ENCODE assay signal across 21 cellular contexts in the genomic region with DNA sequence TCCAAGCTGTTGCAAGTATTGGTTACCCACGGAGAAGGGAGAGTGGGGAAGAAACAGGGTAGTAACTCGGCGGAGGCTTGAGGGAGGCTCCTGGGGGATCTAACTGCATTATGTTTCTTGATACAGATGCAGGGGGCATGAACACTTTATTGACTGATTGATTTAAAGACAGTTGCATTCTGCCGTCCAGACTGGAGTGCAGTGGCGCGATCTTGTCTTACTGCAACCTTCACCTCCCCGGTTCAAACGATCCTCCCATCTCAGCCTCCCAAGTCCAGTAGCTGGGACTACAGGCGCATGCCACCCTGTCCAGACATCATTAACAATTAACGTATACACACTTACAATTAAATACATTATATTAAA. TPM values are rescaled to one million over a fixed set of nuclear protein-coding genes. Genes with fewer than 3 reads are reported as not detected.
DNase-seq lines count a peak whose midpoint lies in the region; FAIRE-seq and TF ChIP-seq lines count a peak whose summit lies in the region.
"Had no signal": no experiment of that assay in that cellular context is flagged by ENCODE, and none has a peak within 500 bp of the region (broad histone marks: within the 10 kb centered on the region; RNA-seq: fewer than 3 reads in every experiment).

No MANE protein-coding gene starts in this region.

- H3K79me2 ChIP-seq in OCI-LY7 (ENCODE audit: insufficient read depth, low read depth, low read length) = no peaks in the 10 kb centered on the region
- no peaks in the 10 kb centered on the region for H3K79me2 ChIP-seq in H1 (ENCODE audit: control insufficient read depth in 1 of 2, insufficient read depth in 2 of 2, low read length in 2 of 2)

- TF ChIP-seq POLR2A in breast epithelium (IDR thresholded peaks at IDR 0.05) = no peak
- no peak for TF ChIP-seq POLR2A in H1 (IDR thresholded peaks at IDR 0.05; ENCODE audit: control extremely low read depth in 1 of 2, low read depth in 2 of 2, low read length in 2 of 2)

- DNase-seq in MCF 10A (ENCODE audit: unreplicated experiment) = peak; percentile 4
- DNase-seq in breast epithelium (ENCODE audit: low spot score in 2 of 2) = no peak
- DNase-seq in OCI-LY7 (ENCODE audit: low spot score) = no peak
- DNase-seq in H1 (ENCODE audit: low read depth in 1 of 2, low spot score in 2 of 2) = no peak
- peak; percentile 11 for DNase-seq in type B pancreatic cell (ENCODE audit: extremely low spot score, unreplicated experiment)
- DNase-seq in NCI-H774 (lab: John Stamatoyannopoulos, UW) = no peak
- no peak for DNase-seq in stimulated activated CD4-positive, alpha-beta T cell treated with anti-CD3 and anti-CD28 coated beads, Interleukin-2, amount 100 ng/mL, for 24 hours
- no peak for DNase-seq in COLO829 (ENCODE audit: low spot score)
- DNase-seq: activated naive CD4-positive, alpha-beta T cell treated with anti-CD3 and anti-CD28 coated beads, Interleukin-2, amount 50 U/mL, for 16 hours; NCI-H1417 treated with DMSO at 0.1 percent for 48 hours had no signal

- TF ChIP-seq CTCF in MCF 10A (IDR thresholded peaks at IDR 0.05; ENCODE audit: unreplicated experiment) = peak; percentile 4
- TF ChIP-seq CTCF in breast epithelium (IDR thresholded peaks at IDR 0.05) = no peak
- peak; percentile 11; the same call in 1 of the 2 replicates for TF ChIP-seq CTCF in OCI-LY7 (conservative IDR thresholded peaks at IDR 0.05; ENCODE audit: low read length)
- no peak for TF ChIP-seq CTCF in H1 (IDR thresholded peaks at IDR 0.05; ENCODE audit: control extremely low read depth in 1 of 3, insufficient read depth in 1 of 3, low read depth in 1 of 3, low read length in 3 of 3)
- TF ChIP-seq CTCF in type B pancreatic cell (conservative IDR thresholded peaks at IDR 0.05) = peak; percentile 6

- 0 out of 2 replicates have a peak overlapping the region, but pooled peaks have one; percentile 2 for H2AFZ ChIP-seq in OCI-LY7 (ENCODE audit: low read length)
- H2AFZ ChIP-seq in H1 (ENCODE audit: low read length) = peak overlapping the region; percentile 55; the same call in 1 of the 2 replicates

- H3K4me1 ChIP-seq in breast epithelium = no peaks in the 10 kb centered on the region
- H3K4me1 ChIP-seq in OCI-LY7 (ENCODE audit: insufficient read depth, low read length, poor library complexity, severe bottlenecking) = no peaks in the 10 kb centered on the region
- peaks cover 0 to 2% (median 0%) of the 10 kb centered on the region in 4 experiments; a peak in 5 of 7 replicates for H3K4me1 ChIP-seq in H1 (replicated peaks in 1 of 4; ENCODE audit: control insufficient read depth in 3 of 4, insufficient read depth in 4 of 4, low read length in 3 of 4)
- H3K4me1 ChIP-seq: body of pancreas, foreskin keratinocyte, psoas muscle had no signal

- H3K4me1 Mint-ChIP-seq in MCF 10A (ENCODE audit: insufficient read depth, unreplicated experiment) = peaks cover 14% of the 10 kb centered on the region
- H3K4me1 Mint-ChIP-seq in type B pancreatic cell (ENCODE audit: unreplicated experiment) = peaks cover 5% of the 10 kb centered on the region

- no peak overlapping the region for H2BK5ac ChIP-seq in H1 (ENCODE audit: low read depth, low read length)

- intact Hi-C loops in MCF 10A (cut with micrococcal nuclease) (loop anchor here (1.0 kb wide), 1 partner anchor 171 kb away; a partner anchor contains a TSS), breast epithelium (cut with DNase I; ENCODE audit: low total_unique reads) (no loop called here), OCI-LY7 (cut with micrococcal nuclease; ENCODE audit: unreplicated experiment) (no loop called here)

- H3K18ac ChIP-seq in H1 (ENCODE audit: extremely low read depth, low read length) = peak overlapping the region; percentile 43; the same call in 1 of the 2 replicates

- H3K4me3 ChIP-seq in breast epithelium (no peak overlapping the region), OCI-LY7 (ENCODE audit: low read depth, low read length, poor library complexity, severe bottlenecking) (no peak overlapping the region), H1 (ENCODE audit: extremely low read depth in 1 of 4, insufficient read depth in 2 of 4, low read depth in 3 of 4, low read length in 4 of 4) (no peak overlapping the region)
- H3K4me3 ChIP-seq: body of pancreas, coronary artery, psoas muscle, thoracic aorta had no signal

- no peak overlapping the region for H2AK5ac ChIP-seq in H1 (ENCODE audit: low read depth, low read length)

- H3K27me3 Mint-ChIP-seq in MCF 10A (ENCODE audit: insufficient read depth, unreplicated experiment) (no peaks in the 10 kb centered on the region), type B pancreatic cell (peaks cover 13% of the 10 kb centered on the region)

- H3K27ac ChIP-seq in breast epithelium = no peak overlapping the region
- H3K27ac ChIP-seq in OCI-LY7 (ENCODE audit: low read depth, low read length, poor library complexity, severe bottlenecking) = no peak overlapping the region
- no peak overlapping the region for H3K27ac ChIP-seq in H1 (ENCODE audit: low read depth, low read length)
- H3K27ac ChIP-seq: body of pancreas, coronary artery, foreskin keratinocyte, psoas muscle, thoracic aorta had no signal

- no peak overlapping the region for H3K9ac ChIP-seq in H1 (replicated peaks in 1 of 4; ENCODE audit: extremely low read depth in 1 of 4, low read depth in 3 of 4, low read length in 3 of 4)

- no peaks in the 10 kb centered on the region for H4K20me1 ChIP-seq in OCI-LY7 (ENCODE audit: insufficient read depth, low read length)
- no peaks in the 10 kb centered on the region for H4K20me1 ChIP-seq in H1 (replicated peaks in 1 of 2; ENCODE audit: control insufficient read depth in 1 of 2, insufficient read depth in 2 of 2, low read length in 2 of 2)

- FAIRE-seq in H1 (lab: Jason Lieb, UNC) = no peak

- H3K9me3 ChIP-seq in breast epithelium (no peaks in the 10 kb centered on the region), OCI-LY7 (ENCODE audit: low read length) (0 out of 2 replicates have a peak, but pooled peaks cover 3% of the 10 kb centered on the region), H1 (ENCODE audit: insufficient read depth in 2 of 2, low read depth in 1 of 2, low read length in 1 of 2) (no peaks in the 10 kb centered on the region)
- H3K9me3 ChIP-seq: body of pancreas, psoas muscle, thoracic aorta had no signal

- POLR2A ChIA-PET in MCF 10A (lab: Yijun Ruan, JAX) (interaction anchor here (1.1 to 1.2 kb wide), 2 partner anchors 49 to 87 kb away, joined by 3 to 7 read pairs; a partner anchor contains a TSS), OCI-LY7 (lab: Charles Lee) (no interaction called here), H1 (lab: Charles Lee; ENCODE audit: partially characterized antibody) (interaction anchor here (2.8 kb wide), 1 partner anchor 27 kb away, joined by 8 read pairs; no protein-coding TSS in a partner anchor)

- BruUV-seq in MCF 10A (replicated peaks; lab: Mats Ljungman, UMichigan) (no TSS peak), OCI-LY7 (replicated peaks; lab: Mats Ljungman, UMichigan) (no TSS peak)

- H3K9me3 Mint-ChIP-seq in MCF 10A (ENCODE audit: unreplicated experiment) (peaks cover 2% of the 10 kb centered on the region), type B pancreatic cell (peaks cover 5% of the 10 kb centered on the region)

- H2BK120ac ChIP-seq in H1 (replicated peaks; ENCODE audit: low read depth, low read length) = no peak overlapping the region

- H3K4me3 Mint-ChIP-seq in MCF 10A (ENCODE audit: unreplicated experiment) (peak overlapping the region; percentile 34), type B pancreatic cell (no peak overlapping the region)
- H3K4me3 Mint-ChIP-seq: activated CD4-positive, alpha-beta memory T cell treated with anti-CD3 and anti-CD28 coated beads for 36 hours; activated T-cell treated with anti-CD3 and anti-CD28 coated beads, Interleukin-2, amount 50 U/mL, for 24 hours; CD4-positive, CD25-positive, alpha-beta regulatory T cell; T-cell had no signal

- TF ChIP-seq RAD21 in H1 (IDR thresholded peaks at IDR 0.05 in 1 of 2, conservative IDR thresholded peaks at IDR 0.05 in 1 of 2; ENCODE audit: low read depth in 2 of 2, low read length in 2 of 2) = no peak

- no peaks in the 10 kb centered on the region for H3K27me3 ChIP-seq in breast epithelium
- H3K27me3 ChIP-seq in H1 (replicated peaks in 1 of 4; ENCODE audit: control insufficient read depth in 3 of 4, extremely low read depth in 1 of 4, insufficient read depth in 3 of 4, low read length in 3 of 4) = no peaks in the 10 kb centered on the region
- H3K27me3 ChIP-seq: body of pancreas, foreskin keratinocyte had no signal

- 0 out of 2 replicates have a peak overlapping the region, but pooled peaks have one; percentile 16 for H2BK20ac ChIP-seq in H1 (ENCODE audit: low read length)

- H4K5ac ChIP-seq in H1 (ENCODE audit: insufficient read length, low read depth, low read length) = no peak overlapping the region

- H2BK12ac ChIP-seq in H1 (ENCODE audit: low read depth, low read length) = no peak overlapping the region

- H3K27ac Mint-ChIP-seq in MCF 10A (ENCODE audit: low read depth, unreplicated experiment) = no peak overlapping the region
- no peak overlapping the region for H3K27ac Mint-ChIP-seq in type B pancreatic cell
- H3K27ac Mint-ChIP-seq: activated CD4-positive, alpha-beta memory T cell treated with anti-CD3 and anti-CD28 coated beads for 36 hours; activated T-cell treated with anti-CD3 and anti-CD28 coated beads, Interleukin-2, amount 50 U/mL, for 24 hours; CD4-positive, CD25-positive, alpha-beta regulatory T cell; naive thymus-derived CD8-positive, alpha-beta T cell; T-cell had no signal

- H3K9me2 ChIP-seq in OCI-LY7 (ENCODE audit: insufficient read depth, low read length) = no peaks in the 10 kb centered on the region

- TF ChIP-seq EP300 in H1 (IDR thresholded peaks at IDR 0.05; ENCODE audit: borderline replicate concordance in 1 of 2, low read depth in 2 of 2, low read length in 2 of 2) = no peak

- WGBS in H1 (ENCODE audit: extremely low coverage in 1 of 2, insufficient coverage in 1 of 2, insufficient read length in 1 of 2, insufficient replicate concordance in 2 of 2, low coverage in 1 of 2, low lambda C conversion rate in 2 of 2, missing lambda C conversion rate in 1 of 2), 2 experiments = 72 to 100% methylated on average over 1 to 10 of the region's 10 CpGs

- no peak overlapping the region for H4K8ac ChIP-seq in H1 (ENCODE audit: extremely low read depth, insufficient read depth, low read length)

- H3K56ac ChIP-seq in H1 (replicated peaks; ENCODE audit: insufficient read length, low read depth, low read length) = no peak overlapping the region

- no peak overlapping the region for H3K14ac ChIP-seq in H1 (ENCODE audit: insufficient read length)

- H3K36me3 ChIP-seq in breast epithelium = no peaks in the 10 kb centered on the region
- H3K36me3 ChIP-seq in OCI-LY7 (ENCODE audit: insufficient read depth, low read length) = no peaks in the 10 kb centered on the region
- no peaks in the 10 kb centered on the region for H3K36me3 ChIP-seq in H1 (ENCODE audit: control insufficient read depth in 2 of 4, insufficient read depth in 4 of 4, low read length in 3 of 4)
- H3K36me3 ChIP-seq: thoracic aorta had no signal

- no peak overlapping the region for H3K4ac ChIP-seq in H1 (replicated peaks; ENCODE audit: insufficient read length, low read depth, low read length)

- H4K91ac ChIP-seq in H1 (replicated peaks; ENCODE audit: insufficient read length, low read length) = peak overlapping the region; percentile 41

- H3K36me3 Mint-ChIP-seq in MCF 10A (ENCODE audit: insufficient read depth, unreplicated experiment) (no peaks in the 10 kb centered on the region), type B pancreatic cell (no peaks in the 10 kb centered on the region)
- H3K36me3 Mint-ChIP-seq: CD4-positive, CD25-positive, alpha-beta regulatory T cell had no signal

- H2BK15ac ChIP-seq in H1 (ENCODE audit: low read length) = no peak overlapping the region

- H3K79me1 ChIP-seq in H1 (ENCODE audit: low read depth, low read length) = no peaks in the 10 kb centered on the region

- H3K23ac ChIP-seq in H1 (ENCODE audit: insufficient read length) = no peak overlapping the region

- CTCF ChIA-PET in MCF 10A (lab: Yijun Ruan, JAX) (interaction anchor here (0.6 to 2.9 kb wide), 23 partner anchors 8 to 792 kb away, joined by 3 to 28 read pairs (median 3); a partner anchor contains a TSS), OCI-LY7 (lab: Charles Lee; ENCODE audit: unreplicated experiment) (no interaction called here), H1 (lab: Charles Lee; ENCODE audit: partially characterized antibody) (interaction anchor here (0.6 to 2.1 kb wide), 19 partner anchors 9 to 487 kb away, joined by 3 to 11 read pairs (median 3); a partner anchor contains a TSS)

- H3K23me2 ChIP-seq in H1 (ENCODE audit: low read depth, low read length) = peaks cover 2% of the 10 kb centered on the region; the same call in 1 of the 2 replicates

- H3K4me2 ChIP-seq in OCI-LY7 (ENCODE audit: low read length) (no peak overlapping the region), H1 (ENCODE audit: insufficient read depth in 1 of 2, low read depth in 2 of 2, low read length in 2 of 2) (peak overlapping the region in 1 of 2 experiments; percentile 26; a peak in 1 of 4 replicates)

RNA-seq across cellular contexts. Expression of a gene that starts 15.1 kb away (rescaled TPM):
- total RNA-seq in MCF 10A (2022) (not detected in 2 replicates), breast epithelium (under 1 TPM in 1 of 3 donors, not detected in 2; 0.33 TPM), OCI-LY7 (2022) (2.5 and 2.6 TPM in 2 replicates), type B pancreatic cell (ENCODE audit: low replicate concordance) (0.64 and 3.1 TPM in 2 replicates)
- total RNA-seq in OCI-LY7 (2014; rRNA removed; shearing (Covaris generic)) = 1.2 and 1.3 TPM in 2 replicates
- total RNA-seq in H1 (2021; fragmentation: NEBNext Ultra II Directional; extraction: Animal tissue kit (Norgen Biotek cat#: 25700)) = 1.7 and 2.4 TPM in 2 replicates
- 4.4 and 6.1 TPM in 2 replicates for polyA plus RNA-seq in H1 (2011; rRNA removed)
- polyA plus RNA-seq in H1 (2011; cell fraction: cytosol; rRNA removed) = 5.1 TPM
- 11.3 TPM for polyA plus RNA-seq in H1 (2011; cell fraction: nucleus; rRNA removed)
- polyA plus RNA-seq in H1 (2012, experiment 1 of 2) = 1.6 to 3.0 TPM (median 2.4 TPM) in 4 replicates
- 0.96 TPM for polyA plus RNA-seq in H1 (2012, experiment 2 of 2)
- polyA plus RNA-seq in H1 (2013, experiment 1 of 2) = 1.0 TPM
- polyA plus RNA-seq in H1 (2013, experiment 2 of 2) = 1.5 TPM
- 5.1 and 5.3 TPM in 2 replicates for polyA minus RNA-seq in H1 (2011; rRNA and poly(A)+ RNA removed)
- 2.3 TPM for polyA minus RNA-seq in H1 (2011; cell fraction: cytosol; rRNA and poly(A)+ RNA removed)
- 16.1 TPM for polyA minus RNA-seq in H1 (2011; cell fraction: nucleus; rRNA and poly(A)+ RNA removed)
- total RNA-seq: A172; activated CD4-positive, alpha-beta memory T cell treated with anti-CD3 and anti-CD28 coated beads for 36 hours; CD4-positive, CD25-positive, alpha-beta regulatory T cell; foreskin keratinocyte; naive thymus-derived CD8-positive, alpha-beta T cell had no signal
- polyA plus RNA-seq: CD4-positive, CD25-positive, alpha-beta regulatory T cell; foreskin keratinocyte; naive thymus-derived CD8-positive, alpha-beta T cell had no signal

RNA-seq across cellular contexts. Expression of a gene that starts 26.7 kb away (rescaled TPM):
- not detected in 2 replicates for total RNA-seq in MCF 10A (2022)
- total RNA-seq in breast epithelium = under 1 TPM in 2 of 3 donors, not detected in 1; 0.16 to 0.33 TPM
- total RNA-seq in OCI-LY7 (2014; rRNA removed; shearing (Covaris generic)) = not detected in 2 replicates
- total RNA-seq in OCI-LY7 (2022) = not detected in 2 replicates
- 1.6 and 1.7 TPM in 2 replicates for total RNA-seq in H1 (2021; fragmentation: NEBNext Ultra II Directional; extraction: Animal tissue kit (Norgen Biotek cat#: 25700))
- polyA plus RNA-seq in H1 (2011; rRNA removed) = 1.3 and 2.6 TPM in 2 replicates
- polyA plus RNA-seq in H1 (2011; cell fraction: cytosol; rRNA removed) = 2.6 TPM
- polyA plus RNA-seq in H1 (2011; cell fraction: nucleus; rRNA removed) = 2.0 TPM
- polyA plus RNA-seq in H1 (2012, experiment 1 of 2) = 2.9 to 4.5 TPM (median 3.9 TPM) in 4 replicates
- 1.1 TPM for polyA plus RNA-seq in H1 (2012, experiment 2 of 2)
- 0.99 TPM for polyA plus RNA-seq in H1 (2013, experiment 1 of 2)
- 1.1 TPM for polyA plus RNA-seq in H1 (2013, experiment 2 of 2)
- 2.4 and 2.7 TPM in 2 replicates for polyA minus RNA-seq in H1 (2011; rRNA and poly(A)+ RNA removed)
- 1.4 TPM for polyA minus RNA-seq in H1 (2011; cell fraction: cytosol; rRNA and poly(A)+ RNA removed)
- polyA minus RNA-seq in H1 (2011; cell fraction: nucleus; rRNA and poly(A)+ RNA removed) = 1.5 TPM
- 0.17 and 1.0 TPM in 2 replicates for total RNA-seq in type B pancreatic cell (ENCODE audit: low replicate concordance)
- total RNA-seq: A172; activated CD4-positive, alpha-beta memory T cell treated with anti-CD3 and anti-CD28 coated beads for 36 hours; body of pancreas; CD4-positive, CD25-positive, alpha-beta regulatory T cell; foreskin keratinocyte; naive thymus-derived CD8-positive, alpha-beta T cell; psoas muscle; T-cell; thoracic aorta had no signal
- polyA plus RNA-seq: CD4-positive, CD25-positive, alpha-beta regulatory T cell; naive thymus-derived CD8-positive, alpha-beta T cell had no signal

RNA-seq across cellular contexts. Expression of a gene that starts 49.4 kb away (rescaled TPM):
- total RNA-seq in MCF 10A (2022) (50.7 and 74.8 TPM in 2 replicates), breast epithelium (1 to 10 TPM in 2 of 3 donors, under 1 TPM in 1; 0.66 to 4.3 (median 1.3) TPM), OCI-LY7 (2022) (156 and 164 TPM in 2 replicates), type B pancreatic cell (ENCODE audit: low replicate concordance) (21.6 and 67.2 TPM in 2 replicates)
- 59.6 and 69.5 TPM in 2 replicates for total RNA-seq in OCI-LY7 (2014; rRNA removed; shearing (Covaris generic))
- 135 and 139 TPM in 2 replicates for total RNA-seq in H1 (2021; fragmentation: NEBNext Ultra II Directional; extraction: Animal tissue kit (Norgen Biotek cat#: 25700))
- 127 and 219 TPM in 2 replicates for polyA plus RNA-seq in H1 (2011; rRNA removed)
- polyA plus RNA-seq in H1 (2011; cell fraction: cytosol; rRNA removed) = 101 TPM
- 175 TPM for polyA plus RNA-seq in H1 (2011; cell fraction: nucleus; rRNA removed)
- 128 to 149 TPM (median 143 TPM) in 4 replicates for polyA plus RNA-seq in H1 (2012, experiment 1 of 2)
- polyA plus RNA-seq in H1 (2012, experiment 2 of 2) = 158 TPM
- 111 TPM for polyA plus RNA-seq in H1 (2013, experiment 1 of 2)
- 108 TPM for polyA plus RNA-seq in H1 (2013, experiment 2 of 2)
- 76.3 and 122 TPM in 2 replicates for polyA minus RNA-seq in H1 (2011; rRNA and poly(A)+ RNA removed)
- polyA minus RNA-seq in H1 (2011; cell fraction: cytosol; rRNA and poly(A)+ RNA removed) = 86.4 TPM
- polyA minus RNA-seq in H1 (2011; cell fraction: nucleus; rRNA and poly(A)+ RNA removed) = 48.3 TPM
- polyA plus RNA-seq: naive thymus-derived CD8-positive, alpha-beta T cell had no signal

Comparison
In these comparisons a context has a peak if more than half of its experiments do, and no peak if none do; other contexts are left out.
1. DNase-seq: peak in MCF 10A (single experiment) and type B pancreatic cell (single experiment); none in breast epithelium (0 of 2), OCI-LY7 (single experiment), H1 (0 of 2), NCI-H774 (single experiment), stimulated activated CD4-positive, alpha-beta T cell treated with anti-CD3 and anti-CD28 coated beads, Interleukin-2, amount 100 ng/mL, for 24 hours (0 of 2) and COLO829 (single experiment).
2. CTCF ChIP-seq: peak in MCF 10A (single experiment), OCI-LY7 (single experiment) and type B pancreatic cell (single experiment); none in breast epithelium (0 of 3) and H1 (0 of 3).